In the genomic region with DNA sequence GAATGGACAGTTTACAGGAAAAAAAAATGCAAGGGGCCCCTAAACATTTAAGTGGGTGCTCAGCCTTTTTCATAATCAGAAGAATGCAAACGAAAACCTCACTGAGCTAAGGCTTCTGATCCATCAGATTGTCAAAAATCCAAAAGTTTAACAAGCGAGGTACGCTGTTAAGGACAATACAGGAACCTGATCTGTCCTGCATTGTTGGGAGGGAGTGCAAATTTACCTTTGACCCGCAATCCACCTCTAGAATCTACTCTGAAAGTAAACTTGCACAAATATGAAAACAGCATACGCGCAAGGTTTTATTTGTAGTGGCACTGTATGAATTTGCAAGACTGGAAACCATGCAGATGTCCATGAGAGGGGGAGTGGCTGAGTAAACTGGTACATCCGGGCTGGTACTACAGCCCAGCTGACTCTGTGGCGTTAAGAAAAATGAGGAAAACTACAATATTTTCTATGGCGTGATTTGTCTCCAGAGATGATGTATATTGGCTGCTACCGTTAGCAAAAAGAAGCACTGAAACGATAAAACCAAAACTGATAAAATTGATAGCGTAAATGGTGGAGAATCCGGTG, we compare ENCODE assay signal across 9 cellular contexts. TPM values are rescaled to one million over a fixed set of nuclear protein-coding genes. Genes with fewer than 3 reads are reported as not detected.
DNase-seq lines count a peak whose midpoint lies in the region; ATAC-seq, FAIRE-seq and TF ChIP-seq lines count a peak whose summit lies in the region.
"Had no signal": no experiment of that assay in that cellular context is flagged by ENCODE, and none has a peak within 500 bp of the region (broad histone marks: within the 10 kb centered on the region; RNA-seq: fewer than 3 reads in every experiment).

No MANE protein-coding gene starts in this region.

- H3K9me3 Mint-ChIP-seq in activated T-cell treated with anti-CD3 and anti-CD28 coated beads, Interleukin-2, amount 50 U/mL, for 24 hours = no peaks in the 10 kb centered on the region
- peaks cover 2% of the 10 kb centered on the region for H3K9me3 Mint-ChIP-seq in activated CD8-positive, alpha-beta T cell treated with anti-CD3 and anti-CD28 coated beads for 36 hours
- no peaks in the 10 kb centered on the region for H3K9me3 Mint-ChIP-seq in immature natural killer cell

- peak overlapping the region; percentile 89 for H3K27ac ChIP-seq in substantia nigra (ENCODE audit: low read depth, low read length, poor library complexity, severe bottlenecking)

- H3K27ac Mint-ChIP-seq in activated T-cell treated with anti-CD3 and anti-CD28 coated beads, Interleukin-2, amount 50 U/mL, for 24 hours = peak overlapping the region; percentile 95
- H3K27ac Mint-ChIP-seq in activated CD8-positive, alpha-beta T cell treated with anti-CD3 and anti-CD28 coated beads for 36 hours = peak overlapping the region; percentile 95
- peak overlapping the region; percentile 90 to 98 (median 97) for H3K27ac Mint-ChIP-seq in immature natural killer cell

- peaks cover 3% of the 10 kb centered on the region for H3K36me3 Mint-ChIP-seq in activated T-cell treated with anti-CD3 and anti-CD28 coated beads, Interleukin-2, amount 50 U/mL, for 24 hours (ENCODE audit: low read depth)
- no peaks in the 10 kb centered on the region for H3K36me3 Mint-ChIP-seq in activated CD8-positive, alpha-beta T cell treated with anti-CD3 and anti-CD28 coated beads for 36 hours (ENCODE audit: low read depth)
- H3K36me3 Mint-ChIP-seq in immature natural killer cell = no peaks in the 10 kb centered on the region

- H3K4me1 Mint-ChIP-seq in activated T-cell treated with anti-CD3 and anti-CD28 coated beads, Interleukin-2, amount 50 U/mL, for 24 hours (ENCODE audit: low read depth) = peaks cover 36% of the 10 kb centered on the region
- peaks cover 32% of the 10 kb centered on the region for H3K4me1 Mint-ChIP-seq in activated CD8-positive, alpha-beta T cell treated with anti-CD3 and anti-CD28 coated beads for 36 hours (ENCODE audit: low read depth)
- peaks cover 24 to 25% of the 10 kb centered on the region in 2 donors for H3K4me1 Mint-ChIP-seq in immature natural killer cell

- no peak for ATAC-seq in activated CD8-positive, alpha-beta T cell treated with anti-CD3 and anti-CD28 coated beads for 36 hours

- no peak for TF ChIP-seq POLR2A in GM12892 (IDR thresholded peaks at IDR 0.05; ENCODE audit: low read depth, low read length)

- TF ChIP-seq CTCF in activated CD8-positive, alpha-beta T cell treated with anti-CD3 and anti-CD28 coated beads for 36 hours (IDR thresholded peaks at IDR 0.05) = no peak

- no peaks in the 10 kb centered on the region for H3K27me3 Mint-ChIP-seq in activated T-cell treated with anti-CD3 and anti-CD28 coated beads, Interleukin-2, amount 50 U/mL, for 24 hours
- no peaks in the 10 kb centered on the region for H3K27me3 Mint-ChIP-seq in activated CD8-positive, alpha-beta T cell treated with anti-CD3 and anti-CD28 coated beads for 36 hours
- peaks cover 7 to 8% (median 7%) of the 10 kb centered on the region in 3 donors for H3K27me3 Mint-ChIP-seq in immature natural killer cell (ENCODE audit: low read depth in 3 of 3)

- intact Hi-C loops in activated CD8-positive, alpha-beta T cell treated with anti-CD3 and anti-CD28 coated beads for 36 hours (cut with micrococcal nuclease) = no loop called here

- peak overlapping the region; percentile 86 for H3K4me3 Mint-ChIP-seq in activated T-cell treated with anti-CD3 and anti-CD28 coated beads, Interleukin-2, amount 50 U/mL, for 24 hours
- peak overlapping the region; percentile 89 for H3K4me3 Mint-ChIP-seq in activated CD8-positive, alpha-beta T cell treated with anti-CD3 and anti-CD28 coated beads for 36 hours
- H3K4me3 Mint-ChIP-seq in immature natural killer cell = peak overlapping the region; percentile 89 to 97 (median 94)

- POLR2A ChIA-PET in activated CD8-positive, alpha-beta T cell treated with anti-CD3 and anti-CD28 coated beads for 36 hours (lab: Charles Lee) = interaction anchor here (0.6 to 1.8 kb wide), 9 partner anchors 9 to 227 kb away, joined by 3 to 8 read pairs (median 4); no protein-coding TSS in a partner anchor

- DNase-seq in activated T-cell treated with anti-CD3 and anti-CD28 coated beads, Interleukin-2, amount 50 U/mL, for 24 hours = no peak
- DNase-seq in activated T-cell treated with anti-CD3 and anti-CD28 coated beads, Interleukin-2, amount 50 U/mL, for 48 hours = no peak
- peak; percentile 11 for DNase-seq in activated CD8-positive, alpha-beta T cell treated with anti-CD3 and anti-CD28 coated beads for 36 hours
- DNase-seq in immature natural killer cell (no peak), substantia nigra (lab: John Stamatoyannopoulos, UW) (no peak), cerebellum (ENCODE audit: low spot score) (no peak), NCI-H1105 (lab: John Stamatoyannopoulos, UW) (no peak), GM12892 (ENCODE audit: insufficient read length) (no peak)

- CTCF ChIA-PET in activated CD8-positive, alpha-beta T cell treated with anti-CD3 and anti-CD28 coated beads for 36 hours (lab: Charles Lee) = interaction anchor here (1.1 to 2.6 kb wide), 6 partner anchors 8 to 150 kb away, joined by 3 to 23 read pairs (median 6); no protein-coding TSS in a partner anchor

- no peak for FAIRE-seq in GM12892 (lab: Jason Lieb, UNC)

RNA-seq across cellular contexts. Expression of a gene that starts 28.8 kb away (rescaled TPM):
- not detected for total RNA-seq in activated CD8-positive, alpha-beta T cell treated with anti-CD3 and anti-CD28 coated beads for 36 hours
- not detected for polyA plus RNA-seq in immature natural killer cell
- 0.36 TPM for total RNA-seq in cerebellum
- not detected for polyA plus RNA-seq in GM12892 (2012; ENCODE audit: missing spikeins)
- total RNA-seq: dermis microvascular lymphatic vessel endothelial cell had no signal

RNA-seq across cellular contexts. Expression of a gene that starts 38.4 kb away (rescaled TPM):
- 1 to 10 TPM; 8.4 to 8.6 TPM for total RNA-seq in activated CD8-positive, alpha-beta T cell treated with anti-CD3 and anti-CD28 coated beads for 36 hours
- polyA plus RNA-seq in immature natural killer cell = 10 to 100 TPM; 23.6 to 60.6 (median 56.7) TPM
- total RNA-seq in cerebellum = 56.8 TPM
- 1.00 TPM for polyA plus RNA-seq in GM12892 (2012; ENCODE audit: missing spikeins)

RNA-seq across cellular contexts. Expression of a gene that starts 54.0 kb away (rescaled TPM):
- 10 to 100 TPM; 77.9 to 80.3 TPM for total RNA-seq in activated CD8-positive, alpha-beta T cell treated with anti-CD3 and anti-CD28 coated beads for 36 hours
- polyA plus RNA-seq in immature natural killer cell = 10 to 100 TPM; 20.3 to 38.5 (median 27.2) TPM
- 20.1 TPM for total RNA-seq in cerebellum
- polyA plus RNA-seq in GM12892 (2012; ENCODE audit: missing spikeins) = 23.8 TPM

RNA-seq across cellular contexts. Expression of a gene that starts 54.3 kb away (rescaled TPM):
- total RNA-seq in activated CD8-positive, alpha-beta T cell treated with anti-CD3 and anti-CD28 coated beads for 36 hours = 10 to 100 TPM; 30.7 to 30.9 TPM
- polyA plus RNA-seq in immature natural killer cell = 100 to 1,000 TPM in 2 of 3 donors, 10 to 100 TPM in 1; 91.6 to 166 (median 133) TPM
- total RNA-seq in cerebellum = 11.1 TPM
- polyA plus RNA-seq in GM12892 (2012; ENCODE audit: missing spikeins) = 40.1 TPM
